ENCODE assay signal across 8 cellular contexts in the genomic region with DNA sequence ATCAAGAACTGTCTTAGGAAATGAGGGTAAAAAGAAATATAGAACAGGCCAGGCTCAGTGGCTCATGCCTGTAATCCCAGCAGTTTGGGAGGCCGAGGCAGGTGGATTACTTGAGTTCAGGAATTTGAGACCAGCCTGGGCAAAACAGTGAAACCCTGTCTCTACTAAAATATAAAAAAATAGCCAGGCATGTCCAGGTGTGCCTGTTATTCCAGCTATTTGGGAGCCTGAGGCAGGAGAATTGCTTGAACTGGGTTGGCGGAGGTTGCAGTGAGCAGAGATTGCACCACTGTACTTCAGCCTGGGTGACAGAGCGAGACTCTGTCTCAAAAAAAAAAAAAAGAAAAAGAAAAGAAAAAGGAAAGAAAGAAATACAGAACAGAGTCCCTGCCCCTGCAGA.
DNase-seq lines count a peak whose midpoint lies in the region; ATAC-seq, FAIRE-seq and TF ChIP-seq lines count a peak whose summit lies in the region.
"Not testable (repeated sequence)": the region's sequence is repeated elsewhere in the genome, so short reads cannot be mapped to it uniquely, and the experiment has no call there.

No MANE protein-coding gene starts in this region.

- H3K9me1 ChIP-seq in endothelial cell of umbilical vein (replicated peaks; ENCODE audit: control insufficient read depth, extremely low read depth, insufficient read depth, low read length) = not testable (repeated sequence)

- H3K4me1 ChIP-seq in endothelial cell of umbilical vein (ENCODE audit: control insufficient read depth, extremely low read depth, insufficient read depth, low read length); trophoblast cell (ENCODE audit: control insufficient read depth in 1 of 2, insufficient read depth in 2 of 2, low read length in 2 of 2): not testable (repeated sequence)
- peaks cover 53% of the 10 kb centered on the region for H3K4me1 ChIP-seq in foreskin keratinocyte

- not testable (repeated sequence) for H3K14ac ChIP-seq in trophoblast cell (ENCODE audit: low read length)

- not testable (repeated sequence) for H2BK5ac ChIP-seq in trophoblast cell (ENCODE audit: low read depth, low read length, poor library complexity)

- not testable (repeated sequence) for H3K9me3 Mint-ChIP-seq in dendritic cell treated with granulocyte-macrophage colony-stimulating factor and Interleukin-4, amounts not matched to agents 40 ng/mL and 50 ng/mL, for 4 days

- not testable (repeated sequence) for H4K12ac ChIP-seq in trophoblast cell (ENCODE audit: low read depth, low read length)

- peaks cover 51% of the 10 kb centered on the region for H3K4me1 Mint-ChIP-seq in dendritic cell treated with granulocyte-macrophage colony-stimulating factor and Interleukin-4, amounts not matched to agents 40 ng/mL and 50 ng/mL, for 4 days (ENCODE audit: low read depth)

- H3K36me3 Mint-ChIP-seq in dendritic cell treated with granulocyte-macrophage colony-stimulating factor and Interleukin-4, amounts not matched to agents 40 ng/mL and 50 ng/mL, for 4 days (ENCODE audit: low read depth) = not testable (repeated sequence)

- not testable (repeated sequence) for H3K18ac ChIP-seq in trophoblast cell (ENCODE audit: low read length)

- not testable (repeated sequence) for DNase-seq in GM12891 (ENCODE audit: insufficient read length, low spot score); endothelial cell of umbilical vein (ENCODE audit: low read depth, low spot score); epithelial cell of prostate (ENCODE audit: low read depth, low spot score)
- DNase-seq in bronchial epithelial cell (ENCODE audit: low read depth) (peak; percentile 50), epithelial cell of esophagus (ENCODE audit: low read depth) (peak; percentile 48), foreskin keratinocyte (peak; percentile 60 to 78), trophoblast cell (peak in 1 of 2 donors; percentile 50)

- H2AFZ ChIP-seq in endothelial cell of umbilical vein (ENCODE audit: low read depth, low read length); trophoblast cell (ENCODE audit: insufficient read depth, low read length, poor library complexity): not testable (repeated sequence)

- not testable (repeated sequence) for H3K27me3 ChIP-seq in bronchial epithelial cell (ENCODE audit: control insufficient read depth, insufficient read depth, low read length); endothelial cell of umbilical vein (ENCODE audit: control insufficient read depth in 2 of 2, insufficient read depth in 2 of 2, low read length in 2 of 2); foreskin keratinocyte; trophoblast cell (ENCODE audit: insufficient read depth, low read length)

- dilution Hi-C loops in endothelial cell of umbilical vein (cut with MboI; ENCODE audit: extremely low pct_ligation_motif_present, low sequenced_read_pairs) = not testable (repeated sequence)

- not testable (repeated sequence) for H4K20me1 ChIP-seq in endothelial cell of umbilical vein (replicated peaks; ENCODE audit: control insufficient read depth, extremely low read depth, insufficient read depth, low read length)

- not testable (repeated sequence) for H3K79me1 ChIP-seq in trophoblast cell (ENCODE audit: low read length)

- intact Hi-C loops in dendritic cell treated with granulocyte-macrophage colony-stimulating factor and Interleukin-4, amounts not matched to agents 40 ng/mL and 50 ng/mL, for 4 days (cut with micrococcal nuclease) = loop anchor here (10.0 kb wide), 1 partner anchor 59 kb away; no protein-coding TSS in a partner anchor
- intact Hi-C loops in endothelial cell of umbilical vein (cut with micrococcal nuclease) = not testable (repeated sequence)

- H3K4ac ChIP-seq in trophoblast cell (ENCODE audit: low read depth, low read length) = not testable (repeated sequence)

- FAIRE-seq in GM12891 (lab: Jason Lieb, UNC) (peak; percentile 71), endothelial cell of umbilical vein (lab: Jason Lieb, UNC) (peak; percentile 15)
- not testable (repeated sequence) for FAIRE-seq in bronchial epithelial cell (lab: Jason Lieb, UNC)

- POLR2A ChIA-PET in endothelial cell of umbilical vein (lab: Charles Lee) = not testable (repeated sequence)

- H3K79me2 ChIP-seq in endothelial cell of umbilical vein (ENCODE audit: control insufficient read depth, insufficient read depth, low read length); trophoblast cell (ENCODE audit: control insufficient read depth, insufficient read depth, low read length, poor library complexity): not testable (repeated sequence)

- H4K8ac ChIP-seq in trophoblast cell (ENCODE audit: low read depth, low read length) = not testable (repeated sequence)

- not testable (repeated sequence) for BruUV-seq in endothelial cell of umbilical vein (replicated peaks; lab: Mats Ljungman, UMichigan)

- H3K4me2 ChIP-seq in endothelial cell of umbilical vein (ENCODE audit: insufficient read depth, low read length); trophoblast cell (ENCODE audit: low read length): not testable (repeated sequence)

- TF ChIP-seq CTCF in bronchial epithelial cell (IDR thresholded peaks at IDR 0.05; ENCODE audit: insufficient read depth, low read length, severe bottlenecking); endothelial cell of umbilical vein (IDR thresholded peaks at IDR 0.05; ENCODE audit: extremely low read depth in 1 of 2, insufficient read depth in 1 of 2, low read depth in 1 of 2, low read length in 2 of 2); epithelial cell of esophagus (IDR thresholded peaks at IDR 0.05; ENCODE audit: insufficient read depth, low read depth, low read length, missing control alignments); foreskin keratinocyte (conservative IDR thresholded peaks at IDR 0.05): not testable (repeated sequence)

- CTCF ChIA-PET in endothelial cell of umbilical vein (lab: Charles Lee) = not testable (repeated sequence)

- H3K36me3 ChIP-seq in bronchial epithelial cell (ENCODE audit: control insufficient read depth, insufficient read depth, low read length); endothelial cell of umbilical vein (ENCODE audit: control insufficient read depth in 2 of 2, extremely low read depth in 1 of 2, insufficient read depth in 2 of 2, low read length in 2 of 2); trophoblast cell (ENCODE audit: control insufficient read depth in 1 of 2, insufficient read depth in 2 of 2, low read length in 2 of 2): not testable (repeated sequence)

- ATAC-seq in foreskin keratinocyte = peak; percentile 45

- not testable (repeated sequence) for H3K9ac ChIP-seq in endothelial cell of umbilical vein (replicated peaks; ENCODE audit: extremely low read depth, insufficient read depth, low read length); trophoblast cell (ENCODE audit: low read length)

- H3K23ac ChIP-seq in trophoblast cell (ENCODE audit: low read length) = not testable (repeated sequence)

- peak overlapping the region; percentile 76 for H2BK12ac ChIP-seq in trophoblast cell (ENCODE audit: low read length)

- not testable (repeated sequence) for H2AK5ac ChIP-seq in trophoblast cell (ENCODE audit: low read length)

- H3K27me3 Mint-ChIP-seq in dendritic cell treated with granulocyte-macrophage colony-stimulating factor and Interleukin-4, amounts not matched to agents 40 ng/mL and 50 ng/mL, for 4 days = not testable (repeated sequence)

- not testable (repeated sequence) for TF ChIP-seq POLR2A in GM12891 (IDR thresholded peaks at IDR 0.05; ENCODE audit: low read depth, low read length); endothelial cell of umbilical vein (IDR thresholded peaks at IDR 0.05; ENCODE audit: low read depth, low read length)

- peak overlapping the region; percentile 95 for H3K27ac Mint-ChIP-seq in dendritic cell treated with granulocyte-macrophage colony-stimulating factor and Interleukin-4, amounts not matched to agents 40 ng/mL and 50 ng/mL, for 4 days

- H3K4me3 ChIP-seq in bronchial epithelial cell (ENCODE audit: low read depth, low read length); endothelial cell of umbilical vein (replicated peaks in 1 of 3; ENCODE audit: insufficient read depth in 1 of 3, low read depth in 1 of 3, low read length in 3 of 3); epithelial cell of esophagus (ENCODE audit: low read length); trophoblast cell (ENCODE audit: low read depth, low read length): not testable (repeated sequence)

- H2BK120ac ChIP-seq in trophoblast cell (ENCODE audit: insufficient read depth, low read length, poor library complexity) = not testable (repeated sequence)

- not testable (repeated sequence) for H3K4me3 Mint-ChIP-seq in dendritic cell treated with granulocyte-macrophage colony-stimulating factor and Interleukin-4, amounts not matched to agents 40 ng/mL and 50 ng/mL, for 4 days

- not testable (repeated sequence) for H3K27ac ChIP-seq in endothelial cell of umbilical vein (ENCODE audit: insufficient read depth, low read depth, low read length); trophoblast cell (ENCODE audit: low read depth, low read length)
- peak overlapping the region; percentile 65 for H3K27ac ChIP-seq in epithelial cell of prostate
- peak overlapping the region; percentile 36 for H3K27ac ChIP-seq in foreskin keratinocyte

- H3K9me3 ChIP-seq in endothelial cell of umbilical vein (replicated peaks; ENCODE audit: control insufficient read depth, insufficient read depth, low read length); trophoblast cell (ENCODE audit: insufficient read depth, low read depth, low read length): not testable (repeated sequence)

- WGBS in trophoblast cell (ENCODE audit: extremely low coverage, insufficient coverage, insufficient read length) = no CpG with 5 or more reads among the region's 3 CpGs

- not testable (repeated sequence) for H4K91ac ChIP-seq in trophoblast cell (ENCODE audit: low read depth, low read length)
